In the genomic region with DNA sequence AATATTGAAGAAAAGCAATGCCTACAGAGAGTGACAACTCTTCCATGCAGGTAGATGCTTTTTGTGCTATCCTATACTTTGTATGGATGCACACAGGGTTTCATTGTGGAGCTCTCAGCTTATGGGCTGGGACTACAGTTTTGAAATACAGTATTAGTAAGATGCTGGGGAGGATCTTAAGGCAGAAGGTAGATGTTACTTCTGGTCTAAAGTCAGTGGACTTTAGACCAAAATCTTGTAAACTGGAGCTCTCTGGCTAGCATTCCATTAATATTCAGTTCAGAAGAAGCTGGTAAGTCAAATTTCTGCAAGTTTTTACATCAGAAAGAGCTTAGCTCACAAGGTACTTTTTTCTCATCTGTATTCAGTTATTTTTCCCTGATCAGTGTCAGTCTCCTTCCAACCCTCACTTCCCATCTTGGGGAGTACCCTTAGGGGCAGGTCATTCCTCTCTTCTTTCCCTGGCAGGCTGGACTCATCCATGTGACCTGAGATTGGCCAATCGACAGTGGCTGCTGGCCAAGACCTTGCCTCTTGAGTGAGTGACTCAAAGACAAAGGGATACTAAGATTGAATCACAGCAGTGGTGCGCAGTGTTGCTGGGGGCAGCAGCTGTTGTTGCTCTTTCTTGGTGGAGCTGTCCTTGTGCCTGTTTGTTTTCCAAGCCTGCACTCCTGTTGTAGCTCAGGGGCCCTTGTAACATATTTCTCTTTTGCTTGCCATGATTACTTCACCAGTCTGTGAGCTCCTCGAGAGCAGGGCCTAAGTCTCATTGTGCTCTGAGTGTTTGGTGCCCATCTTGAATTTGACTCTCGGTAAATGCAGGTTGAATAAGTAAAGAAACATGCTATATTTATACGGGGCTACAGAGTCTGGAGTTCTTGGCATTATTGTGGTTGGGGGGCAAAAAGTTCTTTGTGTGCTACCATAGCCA, we compare ENCODE assay signal across 8 cellular contexts. TPM values are rescaled to one million over a fixed set of nuclear protein-coding genes. Genes with fewer than 3 reads are reported as not detected.
DNase-seq lines count a peak whose midpoint lies in the region; ATAC-seq and TF ChIP-seq lines count a peak whose summit lies in the region.

No MANE protein-coding gene starts in this region.

- peak overlapping the region; percentile 69 for H3K27ac Mint-ChIP-seq in MCF 10A (ENCODE audit: low read depth, unreplicated experiment)

- intact Hi-C loops in MCF 10A (cut with micrococcal nuclease) (loop anchor here (1.0 kb wide), 2 partner anchors 27 to 115 kb away; partner anchors contain the start of gene RBM39), sigmoid colon (cut with DNase I) (no loop called here)

- TF ChIP-seq CTCF in SU-DHL-6 (IDR thresholded peaks at IDR 0.05; ENCODE audit: insufficient read depth, low read length, poor library complexity, severe bottlenecking) (no peak), MCF 10A (IDR thresholded peaks at IDR 0.05; ENCODE audit: unreplicated experiment) (no peak), sigmoid colon (IDR thresholded peaks at IDR 0.05) (no peak)

- peaks cover 3% of the 10 kb centered on the region for H3K36me3 Mint-ChIP-seq in MCF 10A (ENCODE audit: insufficient read depth, unreplicated experiment)

- H3K9me2 ChIP-seq in SU-DHL-6 (replicated peaks; ENCODE audit: insufficient read depth, low read length), result no peaks in the 10 kb centered on the region

- H3K9me3 ChIP-seq in SU-DHL-6 (ENCODE audit: insufficient read depth, low read length) (no peaks in the 10 kb centered on the region), sigmoid colon (no peaks in the 10 kb centered on the region)

- peaks cover 0 to 44% (median 28%) of the 10 kb centered on the region in 4 donors for H3K4me1 ChIP-seq in sigmoid colon

- DNase-seq in DMS79 treated with DMSO at 0.1 percent for 48 hours (lab: John Stamatoyannopoulos, UW) (peak; percentile 42), Kasumi-1 (lab: John Stamatoyannopoulos, UW) (peak; percentile 19 to 37), MCF 10A (ENCODE audit: unreplicated experiment) (peak; percentile 99), iPS-NIHi7 (ENCODE audit: extremely low spot score) (peak; percentile 86), sigmoid colon (peak; percentile 99)

- peaks cover 37% of the 10 kb centered on the region for H3K4me1 Mint-ChIP-seq in MCF 10A (ENCODE audit: insufficient read depth, unreplicated experiment)

- H3K27ac ChIP-seq in SU-DHL-6 (ENCODE audit: low read depth, low read length) (peak overlapping the region; percentile 74), sigmoid colon (peak overlapping the region; percentile 93 to 97 (median 94))

- TF ChIP-seq POLR2A in sigmoid colon (IDR thresholded peaks at IDR 0.05), result peak in 1 of 2 donors; percentile 51

- ATAC-seq in GM21390 (IDR thresholded peaks at IDR 0.05; ENCODE audit: unreplicated experiment), result no peak
- ATAC-seq in HG03039 (IDR thresholded peaks at IDR 0.05; ENCODE audit: unreplicated experiment), result no peak

- H2AFZ ChIP-seq in SU-DHL-6 (ENCODE audit: low read depth, low read length, severe bottlenecking), result peak overlapping the region; percentile 94

- no peaks in the 10 kb centered on the region for H4K20me1 ChIP-seq in SU-DHL-6 (ENCODE audit: low read depth, low read length)

- peak overlapping the region; percentile 45 for H3K9ac ChIP-seq in SU-DHL-6 (ENCODE audit: low read length)

- no peak overlapping the region for H3K4me3 ChIP-seq in SU-DHL-6 (ENCODE audit: insufficient read depth, low read length, poor library complexity, severe bottlenecking)
- H3K4me3 ChIP-seq in sigmoid colon, result no peak overlapping the region

- POLR2A ChIA-PET in MCF 10A (lab: Yijun Ruan, JAX), result interaction anchor here (0.7 to 12.5 kb wide), 26 partner anchors 11 to 317 kb away, joined by 3 to 617 read pairs (median 4); partner anchors contain the start of genes CEP250, NFS1, RBM39 and ROMO1

- TF ChIP-seq EP300 in sigmoid colon (IDR thresholded peaks at IDR 0.05), result peak in 1 of 4 donors; percentile 44

- H3K4me2 ChIP-seq in SU-DHL-6 (ENCODE audit: low read depth, low read length, poor library complexity, severe bottlenecking), result peak overlapping the region; percentile 60

- peak overlapping the region; percentile 11 for H3K4me3 Mint-ChIP-seq in MCF 10A (ENCODE audit: unreplicated experiment)

- H3K9me3 Mint-ChIP-seq in MCF 10A (ENCODE audit: unreplicated experiment), result no peaks in the 10 kb centered on the region

- H3K27me3 Mint-ChIP-seq in MCF 10A (ENCODE audit: insufficient read depth, unreplicated experiment), result no peaks in the 10 kb centered on the region

- H3F3A ChIP-seq in SU-DHL-6 (ENCODE audit: insufficient read depth), result peaks cover 27% of the 10 kb centered on the region

- H3K79me2 ChIP-seq in SU-DHL-6 (ENCODE audit: insufficient read depth, low read length), result peaks cover 18% of the 10 kb centered on the region

- no TSS peak for BruUV-seq in MCF 10A (replicated peaks; lab: Mats Ljungman, UMichigan)

- no peaks in the 10 kb centered on the region for H3K27me3 ChIP-seq in SU-DHL-6 (ENCODE audit: low read length)
- H3K27me3 ChIP-seq in sigmoid colon, result no peaks in the 10 kb centered on the region

- CTCF ChIA-PET in MCF 10A (lab: Yijun Ruan, JAX), result interaction anchor here (0.6 to 5.0 kb wide), 8 partner anchors 13 to 185 kb away, joined by 3 to 49 read pairs (median 4); partner anchors contain the start of genes RBM39 and SCAND1

- WGBS in sigmoid colon, 2 donors, result 63 to 70% methylated on average over 5 of the region's 5 CpGs

- H3K36me3 ChIP-seq in SU-DHL-6 (ENCODE audit: low read length) (no peaks in the 10 kb centered on the region), sigmoid colon (no peaks in the 10 kb centered on the region)

RNA-seq across cellular contexts. Expression of gene PHF20, which starts 2.8 kb away (rescaled TPM):
- total RNA-seq in MCF 10A (2022) (64.2 and 74.7 TPM in 2 replicates), sigmoid colon (10 to 100 TPM; 41.0 to 49.7 (median 45.5) TPM)
- 10 to 100 TPM; 10.8 to 25.6 (median 17.6) TPM for polyA plus RNA-seq in sigmoid colon

RNA-seq across cellular contexts. Expression of gene RBM39, which starts 26.9 kb away (rescaled TPM):
- total RNA-seq in MCF 10A (2022) (380 and 438 TPM in 2 replicates), sigmoid colon (100 to 1,000 TPM; 281 to 408 (median 296) TPM)
- polyA plus RNA-seq in sigmoid colon, result 100 to 1,000 TPM in 1 of 3 donors, 10 to 100 TPM in 2; 68.2 to 166 (median 94.9) TPM

Comparison
In these comparisons a context has a peak if more than half of its experiments do, and no peak if none do; other contexts are left out.
1. DNase-seq: peak in every context shown above with its lines; median percentile 99 in MCF 10A; 99 in sigmoid colon; 86 in iPS-NIHi7; 42 in DMS79 treated with DMSO at 0.1 percent for 48 hours; 28 in Kasumi-1.